9 cellular contexts compared by ENCODE assay signal in genomic region chr18:51195086-51195601, GRCh38. TPM values are rescaled to one million over a fixed set of nuclear protein-coding genes. Genes with fewer than 3 reads are reported as not detected.
A peak's percentile ranks its signal among the peaks of the same experiment; 100 is the strongest.
DNase-seq lines count a peak whose midpoint lies in the region; ATAC-seq, FAIRE-seq and TF ChIP-seq lines count a peak whose summit lies in the region.
"Had no signal": no experiment of that assay in that cellular context is flagged by ENCODE, and none has a peak within 500 bp of the region (broad histone marks: within the 10 kb centered on the region; RNA-seq: fewer than 3 reads in every experiment).

No MANE protein-coding gene starts in this region.

- H3K4me3 Mint-ChIP-seq in activated naive CD8-positive, alpha-beta T cell treated with anti-CD3 and anti-CD28 coated beads, Interleukin-2, amount 50 U/mL, for 24 hours: peak overlapping the region; percentile 85

- no peaks in the 10 kb centered on the region for H3K27me3 Mint-ChIP-seq in activated naive CD8-positive, alpha-beta T cell treated with anti-CD3 and anti-CD28 coated beads, Interleukin-2, amount 50 U/mL, for 24 hours

- DNase-seq in heart left ventricle (no peak), Right ventricle myocardium inferior (ENCODE audit: missing footprints) (no peak), D341Med (ENCODE audit: low spot score) (no peak), HTR-8/SVneo (ENCODE audit: insufficient read length, low spot score) (no peak)
- DNase-seq in activated naive CD8-positive, alpha-beta T cell treated with anti-CD3 and anti-CD28 coated beads, Interleukin-2, amount 50 U/mL, for 24 hours: no peak

- intact Hi-C loops in heart left ventricle (cut with DNase I) (loop anchor here in 3 of 10 donors (5.0 to 10.0 kb wide), 4 partner anchors 160 to 318 kb away; partner anchors contain the start of genes SMAD4 (in 2 of the 3), ELAC1 (in 1 of the 3) and ME2 (in 1 of the 3)), Right ventricle myocardium inferior (cut with DNase I) (loop anchor here (5.0 to 10.0 kb wide), 7 partner anchors 80 to 910 kb away; partner anchors contain the start of genes CXXC1 and MBD1)

- ATAC-seq in heart left ventricle (no peak), Right ventricle myocardium inferior (no peak), HG03196 (IDR thresholded peaks at IDR 0.05; ENCODE audit: unreplicated experiment) (no peak)
- no peak for ATAC-seq in activated naive CD8-positive, alpha-beta T cell treated with anti-CD3 and anti-CD28 coated beads, Interleukin-2, amount 50 U/mL, for 24 hours

- peak overlapping the region; percentile 64 to 99 (median 88) for H3K4me3 ChIP-seq in heart left ventricle
- peak overlapping the region; percentile 55 to 95 (median 93) for H3K4me3 ChIP-seq in liver (ENCODE audit: low read depth in 1 of 3, low read length in 3 of 3)
- H3K4me3 ChIP-seq in urinary bladder (ENCODE audit: low read depth, low read length): peak overlapping the region; percentile 99

- FAIRE-seq in HTR-8/SVneo (lab: Jason Lieb, UNC): no peak
- FAIRE-seq: islet of Langerhans had no signal

- peak overlapping the region in 1 of 2 donors; percentile 91 for H3K9ac ChIP-seq in liver (ENCODE audit: low read depth in 1 of 2, low read length in 2 of 2)

- H3K4me1 ChIP-seq in heart left ventricle: peaks cover 7 to 56% (median 51%) of the 10 kb centered on the region in 12 donors
- H3K4me1 ChIP-seq in liver (ENCODE audit: control insufficient read depth in 4 of 4, insufficient read depth in 4 of 4, low read length in 3 of 4): peaks cover 1 to 32% (median 19%) of the 10 kb centered on the region in 4 donors
- H3K4me1 ChIP-seq in urinary bladder (ENCODE audit: insufficient read depth): peaks cover 3% of the 10 kb centered on the region

- H3K36me3 Mint-ChIP-seq in activated naive CD8-positive, alpha-beta T cell treated with anti-CD3 and anti-CD28 coated beads, Interleukin-2, amount 50 U/mL, for 24 hours (ENCODE audit: low read depth): peaks cover 45% of the 10 kb centered on the region

- H3K27me3 ChIP-seq in heart left ventricle (no peaks in the 10 kb centered on the region), liver (ENCODE audit: control insufficient read depth in 4 of 4, insufficient read depth in 4 of 4, low read length in 3 of 4) (no peaks in the 10 kb centered on the region)

- TF ChIP-seq RAD21 in liver (IDR thresholded peaks at IDR 0.05): no peak

- TF ChIP-seq POLR2A in heart left ventricle (IDR thresholded peaks at IDR 0.05): no peak

- peaks cover 57% of the 10 kb centered on the region for H3K4me1 Mint-ChIP-seq in activated naive CD8-positive, alpha-beta T cell treated with anti-CD3 and anti-CD28 coated beads, Interleukin-2, amount 50 U/mL, for 24 hours

- H3K36me3 ChIP-seq in heart left ventricle: no peaks in the 10 kb centered on the region
- H3K36me3 ChIP-seq in liver (ENCODE audit: control insufficient read depth in 4 of 4, insufficient read depth in 3 of 4, low read depth in 1 of 4, low read length in 3 of 4): no peaks in the 10 kb centered on the region
- no peaks in the 10 kb centered on the region for H3K36me3 ChIP-seq in urinary bladder (ENCODE audit: insufficient read depth)

- peak overlapping the region; percentile 93 for H3K27ac Mint-ChIP-seq in activated naive CD8-positive, alpha-beta T cell treated with anti-CD3 and anti-CD28 coated beads, Interleukin-2, amount 50 U/mL, for 24 hours

- peak overlapping the region; percentile 14 to 99 (median 96) for H3K27ac ChIP-seq in heart left ventricle
- H3K27ac ChIP-seq in liver (ENCODE audit: low read depth in 1 of 2, low read length in 2 of 2): peak overlapping the region; percentile 88 to 92
- H3K27ac ChIP-seq in urinary bladder (ENCODE audit: low read depth): peak overlapping the region; percentile 38

- no peaks in the 10 kb centered on the region for H3K9me3 Mint-ChIP-seq in activated naive CD8-positive, alpha-beta T cell treated with anti-CD3 and anti-CD28 coated beads, Interleukin-2, amount 50 U/mL, for 24 hours

- 6 to 8% (median 8%) methylated on average over 6 of the region's 6 CpGs for WGBS in heart left ventricle, 4 donors
- WGBS in liver: 8% methylated on average over 6 of the region's 6 CpGs
- 7% methylated on average over 6 of the region's 6 CpGs for WGBS in urinary bladder

- peaks cover 0 to 7% (median 0%) of the 10 kb centered on the region in 12 donors for H3K9me3 ChIP-seq in heart left ventricle
- no peaks in the 10 kb centered on the region for H3K9me3 ChIP-seq in liver (ENCODE audit: control insufficient read depth in 4 of 4, low read length in 3 of 4)

- TF ChIP-seq CTCF in heart left ventricle (IDR thresholded peaks at IDR 0.05) (no peak), liver (IDR thresholded peaks at IDR 0.05; ENCODE audit: low read depth, low read length, missing input control) (no peak)

TF ChIP-seq in liver, 16 proteins besides CTCF, POLR2A, EP300 and RAD21:
- TF ChIP-seq RXRA (IDR thresholded peaks at IDR 0.05) (peak; percentile 10 to 54), JUND (IDR thresholded peaks at IDR 0.05) (peak in 1 of 2 donors; percentile 42), MAX (IDR thresholded peaks at IDR 0.05) (no peak), GABPA (IDR thresholded peaks at IDR 0.05 in 1 of 2, conservative IDR thresholded peaks at IDR 0.05 in 1 of 2) (no peak), ATF3 (IDR thresholded peaks at IDR 0.05) (no peak), EGR1 (IDR thresholded peaks at IDR 0.05; ENCODE audit: low read depth in 2 of 2) (no peak), NR2F2 (IDR thresholded peaks at IDR 0.05) (no peak), HNF4G (IDR thresholded peaks at IDR 0.05) (no peak), SP1 (IDR thresholded peaks at IDR 0.05) (peak; percentile 31), FOXA2 (IDR thresholded peaks at IDR 0.05) (peak; percentile 35), FOXA1 (IDR thresholded peaks at IDR 0.05) (no peak), HNF4A (conservative IDR thresholded peaks at IDR 0.05) (peak; percentile 35 to 51), TAF1 (conservative IDR thresholded peaks at IDR 0.05) (peak; percentile 79), ZBTB33 (IDR thresholded peaks at IDR 0.05) (no peak), REST (IDR thresholded peaks at IDR 0.05) (no peak), YY1 (IDR thresholded peaks at IDR 0.05) (peak; percentile 19)

RNA-seq across cellular contexts. Expression of gene MEX3C, which starts 2.3 kb away (rescaled TPM):
- total RNA-seq in heart left ventricle (10 to 100 TPM; 15.1 to 28.2 (median 20.7) TPM), Right ventricle myocardium inferior (20.5 TPM), liver (10 to 100 TPM; 12.4 to 16.1 TPM), urinary bladder (53.8 TPM)
- polyA plus RNA-seq in heart left ventricle (10 to 100 TPM in 1 of 2 donors, 1 to 10 TPM in 1; 6.2 to 13.0 TPM), liver (1 to 10 TPM; 2.7 to 4.8 TPM), urinary bladder (21.5 TPM)

Comparison
In these comparisons a context has a peak if more than half of its experiments do, and no peak if none do; other contexts are left out.
1. H3K27ac ChIP-seq: peak in every context shown above with its lines; median percentile 96 in heart left ventricle; 90 in liver; 38 in urinary bladder.